23 cellular contexts compared by ENCODE assay signal in the genomic region with DNA sequence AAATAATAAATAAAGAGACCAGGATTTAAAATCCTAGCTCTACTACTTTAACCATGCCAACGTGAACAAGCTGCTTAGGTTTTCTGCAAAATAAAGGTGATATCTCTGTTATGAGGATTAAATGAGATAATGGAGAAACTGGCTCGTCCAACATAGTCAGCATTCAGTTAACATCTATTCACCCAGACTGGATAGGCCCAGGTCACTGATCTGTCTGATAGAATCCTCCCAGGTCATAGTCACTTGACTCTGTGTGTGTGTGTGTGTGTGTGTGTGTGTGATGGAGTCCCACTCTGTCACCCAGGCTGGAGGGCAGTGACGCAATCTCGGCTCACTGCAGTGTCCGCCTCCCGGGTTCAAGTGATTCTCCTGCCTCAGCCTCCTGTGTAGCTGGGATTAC.
"Had no signal": no experiment of that assay in that cellular context is flagged by ENCODE, and none has a peak within 500 bp of the region (broad histone marks: within the 10 kb centered on the region; RNA-seq: fewer than 3 reads in every experiment).

No MANE protein-coding gene starts in this region.

- H3K9ac ChIP-seq: neural progenitor cell had no signal

- H3K27me3 Mint-ChIP-seq: activated CD8-positive, alpha-beta T cell treated with anti-CD3 and anti-CD28 coated beads for 36 hours; central memory CD8-positive, alpha-beta T cell; stimulated activated memory B cell treated with anti-CD40 and anti-IgM and Interleukin-4, amounts not matched to agents 10 μg/mL and 1 μg/mL and 100 μg/mL, for 72 hours had no signal

- H3K9me3 Mint-ChIP-seq: activated CD8-positive, alpha-beta T cell treated with anti-CD3 and anti-CD28 coated beads for 36 hours; activated naive CD4-positive, alpha-beta T cell treated with anti-CD3 and anti-CD28 coated beads, Interleukin-2, amount 50 U/mL, for 72 hours; activated T-cell treated with anti-CD3 and anti-CD28 coated beads, Interleukin-2, amount 50 U/mL, for 4 hours; central memory CD8-positive, alpha-beta T cell; neural progenitor cell; stimulated activated memory B cell treated with anti-CD40 and anti-IgM and Interleukin-4, amounts not matched to agents 10 μg/mL and 1 μg/mL and 100 μg/mL, for 72 hours; WTC11 had no signal

- FAIRE-seq: frontal cortex, islet of Langerhans, pancreas had no signal

- H3K27me3 ChIP-seq: body of pancreas, heart right ventricle, neural progenitor cell, pancreas, thyroid gland, vagina had no signal

- H3K4me3 ChIP-seq: body of pancreas, heart right ventricle, lung, neural progenitor cell, pancreas, thyroid gland, vagina had no signal

- H3K4me3 Mint-ChIP-seq: activated CD8-positive, alpha-beta T cell treated with anti-CD3 and anti-CD28 coated beads for 36 hours; activated T-cell treated with anti-CD3 and anti-CD28 coated beads, Interleukin-2, amount 50 U/mL, for 4 hours; central memory CD8-positive, alpha-beta T cell; neural progenitor cell; stimulated activated memory B cell treated with anti-CD40 and anti-IgM and Interleukin-4, amounts not matched to agents 10 μg/mL and 1 μg/mL and 100 μg/mL, for 72 hours; WTC11 had no signal

- H3K4me2 ChIP-seq: neural progenitor cell had no signal

- DNase-seq: activated CD4-positive, alpha-beta T cell treated with anti-CD3 and anti-CD28 coated beads for 4 hours; activated CD8-positive, alpha-beta T cell treated with anti-CD3 and anti-CD28 coated beads for 36 hours; activated gamma-delta T cell; activated T-cell treated with anti-CD3 and anti-CD28 coated beads, Interleukin-2, amount 50 U/mL, for 4 hours; amniotic stem cell; body of pancreas; cortex of kidney; effector CD8-positive, alpha-beta T cell; heart right ventricle; left colon; stimulated activated CD4-positive, alpha-beta T cell treated with anti-CD3 and anti-CD28 coated beads, Interleukin-2, amount 100 ng/mL, for 48 hours; T-helper 2 cell; thyroid gland had no signal

- H3K27ac ChIP-seq: heart right ventricle, neural progenitor cell, thyroid gland had no signal

- H3K4me1 ChIP-seq: neural progenitor cell, pancreas, thyroid gland had no signal

- H3K9me3 ChIP-seq: body of pancreas, heart right ventricle, pancreas, thyroid gland, vagina had no signal

- H2AFZ ChIP-seq: neural progenitor cell had no signal

- H3K27ac Mint-ChIP-seq: neural progenitor cell, WTC11 had no signal

- ATAC-seq: activated CD8-positive, alpha-beta T cell treated with anti-CD3 and anti-CD28 coated beads for 36 hours; activated naive CD4-positive, alpha-beta T cell treated with anti-CD3 and anti-CD28 coated beads, Interleukin-2, amount 50 U/mL, for 72 hours; activated T-cell treated with anti-CD3 and anti-CD28 coated beads, Interleukin-2, amount 50 U/mL, for 4 hours; body of pancreas; heart right ventricle; stimulated activated memory B cell treated with anti-CD40 and anti-IgM and Interleukin-4, amounts not matched to agents 10 μg/mL and 1 μg/mL and 100 μg/mL, for 72 hours; WTC11 had no signal

- H3K4me1 Mint-ChIP-seq: WTC11 had no signal
